In genomic region chr6:79421001-79421411, GRCh38 we compare ENCODE assay signal across 13 cellular contexts.
DNase-seq lines count a peak whose midpoint lies in the region; ATAC-seq and TF ChIP-seq lines count a peak whose summit lies in the region.
"Had no signal": no experiment of that assay in that cellular context is flagged by ENCODE, and none has a peak within 500 bp of the region (broad histone marks: within the 10 kb centered on the region; RNA-seq: fewer than 3 reads in every experiment).

No MANE protein-coding gene starts in this region.

- peak; percentile 3 for DNase-seq in AG04450 (ENCODE audit: low read depth, low spot score)
- peak; percentile 80 for DNase-seq in HCEC 1CT
- DNase-seq in caudate nucleus (lab: John Stamatoyannopoulos, UW), result no peak
- peak; percentile 27 for DNase-seq in mesenchymal stem cell
- no peak for DNase-seq in GM13977 (ENCODE audit: low spot score)
- DNase-seq in SIG-M5 (lab: John Stamatoyannopoulos, UW), result no peak
- DNase-seq in WERI-Rb-1, result no peak
- DNase-seq in gastrocnemius medialis, result no peak
- DNase-seq: CD4-positive, CD25-positive, alpha-beta regulatory T cell; stimulated activated CD4-positive, alpha-beta T cell treated with anti-CD3 and anti-CD28 coated beads, Interleukin-1b, Interleukin-23, amount 100 ng/mL, for 48 hours; T-helper 9 cell had no signal

- no peak overlapping the region for H3K4me2 ChIP-seq in mesenchymal stem cell (ENCODE audit: low read length, poor library complexity, severe bottlenecking)

- H2AK5ac ChIP-seq in mesenchymal stem cell (ENCODE audit: low read length, severe bottlenecking), result no peak overlapping the region

- H2BK120ac ChIP-seq in mesenchymal stem cell (ENCODE audit: low read depth, low read length), result no peak overlapping the region

- peaks cover 9% of the 10 kb centered on the region for H3K27me3 ChIP-seq in AG04450 (ENCODE audit: control insufficient read depth, insufficient read depth, low read length)
- H3K27me3 ChIP-seq in mesenchymal stem cell (ENCODE audit: control insufficient read depth in 1 of 2, insufficient read depth in 1 of 2, low read length in 2 of 2), result no peaks in the 10 kb centered on the region
- no peaks in the 10 kb centered on the region for H3K27me3 ChIP-seq in WERI-Rb-1 (ENCODE audit: insufficient read depth, low read depth, severe bottlenecking)
- H3K27me3 ChIP-seq in gastrocnemius medialis, result no peaks in the 10 kb centered on the region
- H3K27me3 ChIP-seq: pancreas had no signal

- H3K9ac ChIP-seq in mesenchymal stem cell (ENCODE audit: low read length), result no peak overlapping the region

- H3K14ac ChIP-seq in mesenchymal stem cell (ENCODE audit: low read length in 2 of 2), result no peak overlapping the region

- H2BK12ac ChIP-seq in mesenchymal stem cell (ENCODE audit: low read length in 2 of 2), result no peak overlapping the region

- no peak overlapping the region for H2BK15ac ChIP-seq in mesenchymal stem cell (ENCODE audit: low read depth, poor library complexity, severe bottlenecking)

- no peaks in the 10 kb centered on the region for H3K79me1 ChIP-seq in mesenchymal stem cell (replicated peaks; ENCODE audit: low read length, poor library complexity, severe bottlenecking)

- POLR2A ChIA-PET in AG04450 (lab: Yijun Ruan, JAX), result no interaction called here

- ATAC-seq in gastrocnemius medialis, result no peak
- ATAC-seq: Panc1 had no signal

- H3K4me1 ChIP-seq in mesenchymal stem cell (ENCODE audit: control insufficient read depth, insufficient read depth, low read depth, low read length), result peaks cover 1% of the 10 kb centered on the region
- H3K4me1 ChIP-seq in gastrocnemius medialis, result no peaks in the 10 kb centered on the region

- H3K23ac ChIP-seq in mesenchymal stem cell (ENCODE audit: low read length in 2 of 2), result no peak overlapping the region

- H3K36me3 ChIP-seq in mesenchymal stem cell (ENCODE audit: control insufficient read depth in 1 of 2, insufficient read depth in 2 of 2, low read depth in 1 of 2, low read length in 2 of 2) (no peaks in the 10 kb centered on the region), WERI-Rb-1 (no peaks in the 10 kb centered on the region), gastrocnemius medialis (no peaks in the 10 kb centered on the region)
- H3K36me3 ChIP-seq: pancreas had no signal

- H3K9me3 ChIP-seq in AG04450 (ENCODE audit: control insufficient read depth, insufficient read depth, low read length) (no peaks in the 10 kb centered on the region), mesenchymal stem cell (ENCODE audit: control insufficient read depth, low read length) (no peaks in the 10 kb centered on the region), WERI-Rb-1 (ENCODE audit: severe bottlenecking) (no peaks in the 10 kb centered on the region), gastrocnemius medialis (no peaks in the 10 kb centered on the region)
- H3K9me3 ChIP-seq: pancreas had no signal

- TF ChIP-seq CTCF in AG04450 (IDR thresholded peaks at IDR 0.05; ENCODE audit: low read depth, low read length) (no peak), GM13977 (IDR thresholded peaks at IDR 0.05; ENCODE audit: extremely low read depth, insufficient read depth, missing control alignments) (no peak), WERI-Rb-1 (IDR thresholded peaks at IDR 0.05; ENCODE audit: low read depth, low read length) (no peak), gastrocnemius medialis (IDR thresholded peaks at IDR 0.05 in 4 of 5, conservative IDR thresholded peaks at IDR 0.05 in 1 of 5) (no peak)

- no peak overlapping the region for H3K27ac ChIP-seq in AG04450 (ENCODE audit: low read depth, low read length)
- H3K27ac ChIP-seq in caudate nucleus (ENCODE audit: low read depth, low read length), result peak overlapping the region; percentile 26
- no peak overlapping the region for H3K27ac ChIP-seq in mesenchymal stem cell (ENCODE audit: low read length, poor library complexity, severe bottlenecking)
- no peak overlapping the region for H3K27ac ChIP-seq in WERI-Rb-1
- no peak overlapping the region for H3K27ac ChIP-seq in gastrocnemius medialis
- H3K27ac ChIP-seq: pancreas had no signal

- H2BK5ac ChIP-seq in mesenchymal stem cell (ENCODE audit: low read depth, low read length, poor library complexity, severe bottlenecking), result no peak overlapping the region

- H4K91ac ChIP-seq in mesenchymal stem cell (ENCODE audit: low read length), result peak overlapping the region; percentile 57

- intact Hi-C loops in gastrocnemius medialis (cut with DNase I; ENCODE audit: low total_unique reads), result no loop called here

- no peak overlapping the region for H2AFZ ChIP-seq in mesenchymal stem cell (ENCODE audit: low read depth, low read length)

- WGBS in mesenchymal stem cell, result 100% methylated on average over 2 of the region's 4 CpGs

- H4K8ac ChIP-seq in mesenchymal stem cell (ENCODE audit: low read length), result no peak overlapping the region

- TF ChIP-seq POLR2A in gastrocnemius medialis (IDR thresholded peaks at IDR 0.05), result no peak

- in situ Hi-C loops in GM13977 (cut with MboI; ENCODE audit: low pct_unique_long_range_greater_than_20kb, low sequenced_read_pairs, unreplicated experiment), result no loop called here
- in situ Hi-C loops in gastrocnemius medialis (cut with MboI; ENCODE audit: low sequenced_read_pairs in 4 of 4), result no loop called here

- CTCF ChIA-PET in AG04450 (lab: Charles Lee), result interaction anchor here (0.9 kb wide), 1 partner anchor 392 kb away, joined by 3 read pairs; no protein-coding TSS in a partner anchor

- H3K4me3 ChIP-seq in AG04450 (ENCODE audit: low read depth, low read length), result no peak overlapping the region
- H3K4me3 ChIP-seq in mesenchymal stem cell (ENCODE audit: insufficient read depth in 1 of 2, low read depth in 1 of 2, low read length in 2 of 2), result no peak overlapping the region
- no peak overlapping the region for H3K4me3 ChIP-seq in WERI-Rb-1 (ENCODE audit: low read depth, low read length)
- no peak overlapping the region for H3K4me3 ChIP-seq in gastrocnemius medialis
- H3K4me3 ChIP-seq: pancreas had no signal

- no peak overlapping the region for H3K18ac ChIP-seq in mesenchymal stem cell (ENCODE audit: low read depth in 1 of 2, low read length in 2 of 2)

- no peak overlapping the region for H3K4ac ChIP-seq in mesenchymal stem cell (ENCODE audit: low read depth in 1 of 2, low read length in 2 of 2)

Comparison
In these comparisons a context has a peak if more than half of its experiments do, and no peak if none do; other contexts are left out.
1. DNase-seq: peak in AG04450 (single experiment), HCEC 1CT (single experiment) and mesenchymal stem cell (single experiment); none in caudate nucleus (0 of 61), GM13977 (single experiment), SIG-M5 (single experiment), WERI-Rb-1 (single experiment) and gastrocnemius medialis (0 of 2).